In genomic region chr22:20004464-20004863, GRCh38 we compare ENCODE assay signal across 8 cellular contexts.
"Had no signal": no experiment of that assay in that cellular context is flagged by ENCODE, and none has a peak within 500 bp of the region (broad histone marks: within the 10 kb centered on the region; RNA-seq: fewer than 3 reads in every experiment).

No MANE protein-coding gene starts in this region.

- ATAC-seq: GM23338, HepG2 had no signal

- FAIRE-seq: H1, H54, HepG2 had no signal

- H3K4me3 ChIP-seq: GM23338 had no signal

- DNase-seq: H9, HCEC 1CT, KG1 had no signal

- H3K4me2 ChIP-seq: GM23338 had no signal

- H2AFZ ChIP-seq: GM23338 had no signal

- H3K27ac ChIP-seq: HL-60 had no signal
